8 cellular contexts compared by ENCODE assay signal in genomic region chr2:111496865-111497264, GRCh38.
DNase-seq lines count a peak whose midpoint lies in the region; FAIRE-seq and TF ChIP-seq lines count a peak whose summit lies in the region.
"Not testable (repeated sequence)": the region's sequence is repeated elsewhere in the genome, so short reads cannot be mapped to it uniquely, and the experiment has no call there.

No MANE protein-coding gene starts in this region.

- H3K4me1 Mint-ChIP-seq in HFFc6 (ENCODE audit: low read depth) (peaks cover 28% of the 10 kb centered on the region), astrocyte (ENCODE audit: low read depth, unreplicated experiment) (peaks cover 15% of the 10 kb centered on the region)

- not testable (repeated sequence) for H4K20me1 ChIP-seq in astrocyte (ENCODE audit: insufficient read depth, low read length); endothelial cell of umbilical vein (replicated peaks; ENCODE audit: control insufficient read depth, extremely low read depth, insufficient read depth, low read length); keratinocyte (ENCODE audit: control insufficient read depth, extremely low read depth, insufficient read depth, low read length); osteoblast (ENCODE audit: insufficient read depth, low read length); smooth muscle cell (ENCODE audit: low read depth)

- CTCF ChIA-PET in RWPE1 (lab: Yijun Ruan, JAX); endothelial cell of umbilical vein (lab: Charles Lee): not testable (repeated sequence)

- TF ChIP-seq CTCF in HFFc6 (IDR thresholded peaks at IDR 0.05); RWPE1 (conservative IDR thresholded peaks at IDR 0.05; ENCODE audit: low read depth); astrocyte (IDR thresholded peaks at IDR 0.05; ENCODE audit: insufficient read depth, low read depth, low read length); endothelial cell of umbilical vein (IDR thresholded peaks at IDR 0.05; ENCODE audit: extremely low read depth in 1 of 2, insufficient read depth in 1 of 2, low read depth in 1 of 2, low read length in 2 of 2); keratinocyte (optimal IDR thresholded peaks at IDR 0.05 in 1 of 3, IDR thresholded peaks at IDR 0.05 in 1 of 3, conservative IDR thresholded peaks at IDR 0.05 in 1 of 3; ENCODE audit: extremely low read depth in 1 of 3, insufficient read depth in 2 of 3, low read length in 3 of 3); osteoblast (IDR thresholded peaks at IDR 0.05; ENCODE audit: extremely low read depth, low read depth, low read length); smooth muscle cell (IDR thresholded peaks at IDR 0.05; ENCODE audit: borderline replicate concordance, insufficient read depth, poor library complexity, severe bottlenecking): not testable (repeated sequence)

- BruUV-seq in endothelial cell of umbilical vein (replicated peaks; lab: Mats Ljungman, UMichigan): not testable (repeated sequence)

- DNase-seq in HFFc6; RWPE1 (ENCODE audit: low spot score); astrocyte (ENCODE audit: low read depth); endothelial cell of umbilical vein (ENCODE audit: low read depth, low spot score); keratinocyte (ENCODE audit: low read depth, low spot score); osteoblast (ENCODE audit: insufficient read length, low spot score, missing footprints); smooth muscle cell (lab: John Stamatoyannopoulos, UW; ENCODE audit: unreplicated experiment): not testable (repeated sequence)

- H3K27me3 Mint-ChIP-seq in HFFc6 (ENCODE audit: insufficient read depth); astrocyte (ENCODE audit: low read depth, unreplicated experiment): not testable (repeated sequence)

- POLR2A ChIA-PET in RWPE1 (lab: Yijun Ruan, JAX; ENCODE audit: low non-redundant PET); endothelial cell of umbilical vein (lab: Charles Lee): not testable (repeated sequence)

- H3K27ac Mint-ChIP-seq in HFFc6: peak overlapping the region; percentile 21; the same call in 1 of the 2 replicates
- H3K27ac Mint-ChIP-seq in astrocyte (ENCODE audit: unreplicated experiment): peak overlapping the region; percentile 83

- not testable (repeated sequence) for H3K9me3 Mint-ChIP-seq in HFFc6; astrocyte (ENCODE audit: unreplicated experiment)

- H3K36me3 Mint-ChIP-seq in HFFc6 (ENCODE audit: low read depth); astrocyte (ENCODE audit: low read depth, unreplicated experiment): not testable (repeated sequence)

- not testable (repeated sequence) for H3F3A ChIP-seq in smooth muscle cell (ENCODE audit: low read depth)

- H3K4me1 ChIP-seq in ACC112 (ENCODE audit: control insufficient read depth, insufficient read depth, low read length, unreplicated experiment) (peaks cover 21% of the 10 kb centered on the region), astrocyte (ENCODE audit: insufficient read depth, low read length) (peaks cover 18% of the 10 kb centered on the region), endothelial cell of umbilical vein (ENCODE audit: control insufficient read depth, extremely low read depth, insufficient read depth, low read length) (peaks cover 10% of the 10 kb centered on the region), keratinocyte (ENCODE audit: control insufficient read depth, extremely low read depth, insufficient read depth, low read length) (peaks cover 22% of the 10 kb centered on the region), osteoblast (ENCODE audit: insufficient read depth, low read length) (peaks cover 21% of the 10 kb centered on the region)
- not testable (repeated sequence) for H3K4me1 ChIP-seq in smooth muscle cell (ENCODE audit: low read depth)

- not testable (repeated sequence) for H3K4me3 ChIP-seq in ACC112 (ENCODE audit: low read depth, low read length); astrocyte (ENCODE audit: insufficient read depth, low read depth, low read length); endothelial cell of umbilical vein (replicated peaks in 1 of 3; ENCODE audit: insufficient read depth in 1 of 3, low read depth in 1 of 3, low read length in 3 of 3); keratinocyte (ENCODE audit: control insufficient read depth in 2 of 3, extremely low read depth in 1 of 3, insufficient read depth in 2 of 3, low read depth in 1 of 3, low read length in 3 of 3); osteoblast (ENCODE audit: insufficient read depth, low read length); smooth muscle cell

- intact Hi-C loops in endothelial cell of umbilical vein (cut with micrococcal nuclease): not testable (repeated sequence)

- not testable (repeated sequence) for H3K4me2 ChIP-seq in astrocyte (ENCODE audit: low read length); endothelial cell of umbilical vein (ENCODE audit: insufficient read depth, low read length); keratinocyte (ENCODE audit: control insufficient read depth, extremely low read depth, insufficient read depth, low read depth, low read length); osteoblast (ENCODE audit: insufficient read depth, low read length); smooth muscle cell

- dilution Hi-C loops in endothelial cell of umbilical vein (cut with MboI; ENCODE audit: extremely low pct_ligation_motif_present, low sequenced_read_pairs); keratinocyte (cut with MboI; ENCODE audit: extremely low pct_ligation_motif_present, low sequenced_read_pairs): not testable (repeated sequence)

- not testable (repeated sequence) for H3K36me3 ChIP-seq in ACC112 (ENCODE audit: insufficient read depth, low read length); astrocyte (ENCODE audit: insufficient read depth, low read length); endothelial cell of umbilical vein (ENCODE audit: control insufficient read depth in 2 of 2, extremely low read depth in 1 of 2, insufficient read depth in 2 of 2, low read length in 2 of 2); keratinocyte (ENCODE audit: control insufficient read depth in 2 of 2, extremely low read depth in 1 of 2, insufficient read depth in 2 of 2, low read length in 2 of 2); osteoblast (ENCODE audit: insufficient read depth, low read length); smooth muscle cell (ENCODE audit: low read depth)

- H2AFZ ChIP-seq in ACC112 (ENCODE audit: low read length, unreplicated experiment); astrocyte (ENCODE audit: low read depth, low read length); endothelial cell of umbilical vein (ENCODE audit: low read depth, low read length); keratinocyte (ENCODE audit: control insufficient read depth, low read length); osteoblast (ENCODE audit: low read length); smooth muscle cell (ENCODE audit: low read depth): not testable (repeated sequence)

- H3K9me3 ChIP-seq in astrocyte (ENCODE audit: insufficient read depth, low read depth, low read length); endothelial cell of umbilical vein (replicated peaks; ENCODE audit: control insufficient read depth, insufficient read depth, low read length); keratinocyte (ENCODE audit: control insufficient read depth, low read depth, low read length); osteoblast (ENCODE audit: low read depth, low read length); smooth muscle cell (replicated peaks; ENCODE audit: low read depth): not testable (repeated sequence)

- not testable (repeated sequence) for H3K27me3 ChIP-seq in ACC112 (ENCODE audit: insufficient read depth, low read length); astrocyte (ENCODE audit: insufficient read depth, low read length); endothelial cell of umbilical vein (ENCODE audit: control insufficient read depth in 2 of 2, insufficient read depth in 2 of 2, low read length in 2 of 2); keratinocyte (ENCODE audit: control insufficient read depth, extremely low read depth, insufficient read depth, low read length); osteoblast (ENCODE audit: insufficient read depth, low read length); smooth muscle cell (ENCODE audit: low read depth)

- H3K27ac ChIP-seq in ACC112 (ENCODE audit: low read depth, low read length): peak overlapping the region; percentile 92
- H3K27ac ChIP-seq in RWPE1: peak overlapping the region; percentile 74; the same call in 1 of the 2 replicates
- peak overlapping the region; percentile 58 for H3K27ac ChIP-seq in astrocyte (ENCODE audit: low read depth, low read length)
- peak overlapping the region; percentile 3 for H3K27ac ChIP-seq in endothelial cell of umbilical vein (ENCODE audit: insufficient read depth, low read depth, low read length)
- peak overlapping the region; percentile 26 for H3K27ac ChIP-seq in keratinocyte (ENCODE audit: control insufficient read depth, insufficient read depth, low read length)
- peak overlapping the region; percentile 41 for H3K27ac ChIP-seq in osteoblast (ENCODE audit: low read depth, low read length)
- H3K27ac ChIP-seq in smooth muscle cell (ENCODE audit: low read depth): peak overlapping the region; percentile 87

- not testable (repeated sequence) for FAIRE-seq in astrocyte (lab: Jason Lieb, UNC); endothelial cell of umbilical vein (lab: Jason Lieb, UNC); keratinocyte (lab: Jason Lieb, UNC)

- TF ChIP-seq POLR2A in endothelial cell of umbilical vein (IDR thresholded peaks at IDR 0.05; ENCODE audit: low read depth, low read length): not testable (repeated sequence)

- H3K79me2 ChIP-seq in ACC112 (ENCODE audit: control insufficient read depth, insufficient read depth, low read length, unreplicated experiment) (peaks cover 18% of the 10 kb centered on the region), astrocyte (ENCODE audit: insufficient read depth, low read length) (peaks cover 17% of the 10 kb centered on the region), endothelial cell of umbilical vein (ENCODE audit: control insufficient read depth, insufficient read depth, low read length) (peaks cover 18% of the 10 kb centered on the region), keratinocyte (ENCODE audit: control insufficient read depth, insufficient read depth, low read length) (peaks cover 18% of the 10 kb centered on the region)
- not testable (repeated sequence) for H3K79me2 ChIP-seq in osteoblast (ENCODE audit: insufficient read depth, low read length); smooth muscle cell (ENCODE audit: low read depth)

- not testable (repeated sequence) for H3K4me3 Mint-ChIP-seq in HFFc6; astrocyte (ENCODE audit: unreplicated experiment)

- H3K9me1 ChIP-seq in endothelial cell of umbilical vein (replicated peaks; ENCODE audit: control insufficient read depth, extremely low read depth, insufficient read depth, low read length); keratinocyte (ENCODE audit: control insufficient read depth, extremely low read depth, insufficient read depth, low read length): not testable (repeated sequence)

- peak overlapping the region; percentile 10 for H3K9ac ChIP-seq in astrocyte (ENCODE audit: low read length)
- H3K9ac ChIP-seq in endothelial cell of umbilical vein (replicated peaks; ENCODE audit: extremely low read depth, insufficient read depth, low read length); keratinocyte (ENCODE audit: control insufficient read depth, extremely low read depth, insufficient read depth, low read length); smooth muscle cell (ENCODE audit: low read depth): not testable (repeated sequence)

- 96% methylated on average over 3 of the region's 5 CpGs for WGBS in smooth muscle cell (ENCODE audit: low lambda C conversion rate)

Comparison
In these comparisons a context has a peak if more than half of its experiments do, and no peak if none do; other contexts are left out.
1. H3K27ac ChIP-seq: peak in every context shown above with its lines; median percentile 92 in ACC112; 87 in smooth muscle cell; 74 in RWPE1; 58 in astrocyte; 41 in osteoblast; 26 in keratinocyte; 3 in endothelial cell of umbilical vein.